ENCODE assay signal across 9 cellular contexts in genomic region chr13:69324109-69324886, GRCh38.
DNase-seq lines count a peak whose midpoint lies in the region; ATAC-seq, FAIRE-seq and TF ChIP-seq lines count a peak whose summit lies in the region.
"Had no signal": no experiment of that assay in that cellular context is flagged by ENCODE, and none has a peak within 500 bp of the region (broad histone marks: within the 10 kb centered on the region; RNA-seq: fewer than 3 reads in every experiment).

No MANE protein-coding gene starts in this region.

- no peaks in the 10 kb centered on the region for H3F3A ChIP-seq in SU-DHL-6 (ENCODE audit: insufficient read depth)

- H3K27me3 ChIP-seq in SU-DHL-6 (ENCODE audit: low read length) = no peaks in the 10 kb centered on the region
- no peaks in the 10 kb centered on the region for H3K27me3 ChIP-seq in right lobe of liver
- H3K27me3 ChIP-seq in aorta (ENCODE audit: control insufficient read depth in 1 of 2, insufficient read depth in 2 of 2, low read length in 1 of 2) = no peaks in the 10 kb centered on the region

- H3K9me3 Mint-ChIP-seq in natural killer cell = peaks cover 9 to 10% of the 10 kb centered on the region in 2 donors

- 0% methylated on average over 2 of the region's 2 CpGs for WGBS in right lobe of liver (ENCODE audit: insufficient coverage, low coverage, low lambda C conversion rate, missing lambda C conversion rate)
- 1 to 2% methylated on average over 2 of the region's 2 CpGs for WGBS in aorta, 2 donors

- DNase-seq in NCI-H146 (lab: John Stamatoyannopoulos, UW) (peak; percentile 53), right lobe of liver (no peak), aorta (no peak), dermis blood vessel endothelial cell (no peak), natural killer cell (no peak)
- DNase-seq: stimulated activated CD4-positive, alpha-beta T cell treated with anti-CD3 and anti-CD28 coated beads, Interleukin-4, amount 100 ng/mL, for 4 hours had no signal

- no peaks in the 10 kb centered on the region for H4K20me1 ChIP-seq in SU-DHL-6 (ENCODE audit: low read depth, low read length)

- H3K4me1 Mint-ChIP-seq in natural killer cell = no peaks in the 10 kb centered on the region

- H3K4me2 ChIP-seq in SU-DHL-6 (ENCODE audit: low read depth, low read length, poor library complexity, severe bottlenecking) = peak overlapping the region; percentile 25

- H2AFZ ChIP-seq in SU-DHL-6 (ENCODE audit: low read depth, low read length, severe bottlenecking) = peak overlapping the region; percentile 91

- no peaks in the 10 kb centered on the region for H3K79me2 ChIP-seq in SU-DHL-6 (ENCODE audit: insufficient read depth, low read length)

- H3K4me3 Mint-ChIP-seq in natural killer cell = no peak overlapping the region

- no peak overlapping the region for H3K27ac Mint-ChIP-seq in natural killer cell

- intact Hi-C loops in right lobe of liver (cut with DNase I) (no loop called here), aorta (cut with DNase I) (no loop called here), natural killer cell (cut with micrococcal nuclease) (no loop called here)

- no peaks in the 10 kb centered on the region for H3K4me1 ChIP-seq in right lobe of liver
- no peaks in the 10 kb centered on the region for H3K4me1 ChIP-seq in aorta (ENCODE audit: control insufficient read depth in 1 of 2, insufficient read depth in 2 of 2, low read length in 2 of 2)

- TF ChIP-seq CTCF in SU-DHL-6 (IDR thresholded peaks at IDR 0.05; ENCODE audit: insufficient read depth, low read length, poor library complexity, severe bottlenecking) (peak; percentile 16), right lobe of liver (IDR thresholded peaks at IDR 0.05) (peak in 3 of 4 donors; percentile 18 to 25 (median 25)), natural killer cell (IDR thresholded peaks at IDR 0.05) (no peak)

- H3K9me2 ChIP-seq in SU-DHL-6 (replicated peaks; ENCODE audit: insufficient read depth, low read length) = no peaks in the 10 kb centered on the region

- no peaks in the 10 kb centered on the region for H3K36me3 ChIP-seq in SU-DHL-6 (ENCODE audit: low read length)
- no peaks in the 10 kb centered on the region for H3K36me3 ChIP-seq in right lobe of liver
- H3K36me3 ChIP-seq in aorta (ENCODE audit: control insufficient read depth in 1 of 2, insufficient read depth in 2 of 2, low read length in 1 of 2) = no peaks in the 10 kb centered on the region

- FAIRE-seq in G401.6 (lab: Jason Lieb, UNC) = peak; percentile 93

- H3K27ac ChIP-seq in SU-DHL-6 (ENCODE audit: low read depth, low read length) = no peak overlapping the region
- H3K27ac ChIP-seq in right lobe of liver = no peak overlapping the region
- H3K27ac ChIP-seq in aorta (ENCODE audit: low read depth in 1 of 2, low read length in 2 of 2) = no peak overlapping the region

- no peaks in the 10 kb centered on the region for H3K36me3 Mint-ChIP-seq in natural killer cell

- H3K9me3 ChIP-seq in SU-DHL-6 (ENCODE audit: insufficient read depth, low read length) (no peaks in the 10 kb centered on the region), right lobe of liver (no peaks in the 10 kb centered on the region), aorta (ENCODE audit: control insufficient read depth, low read length) (no peaks in the 10 kb centered on the region)

- no peaks in the 10 kb centered on the region for H3K27me3 Mint-ChIP-seq in natural killer cell (ENCODE audit: low read depth in 2 of 2)

- peak in 1 of 4 donors; percentile 25 for ATAC-seq in right lobe of liver
- ATAC-seq in aorta (ENCODE audit: low FRiP score) = no peak
- ATAC-seq in natural killer cell = no peak
- ATAC-seq in HG03342 (IDR thresholded peaks at IDR 0.05; ENCODE audit: unreplicated experiment) = no peak

- no peak overlapping the region for H3K4me3 ChIP-seq in SU-DHL-6 (ENCODE audit: insufficient read depth, low read length, poor library complexity, severe bottlenecking)
- no peak overlapping the region for H3K4me3 ChIP-seq in right lobe of liver
- no peak overlapping the region for H3K4me3 ChIP-seq in aorta (ENCODE audit: low read length in 2 of 2)

- no peak for TF ChIP-seq POLR2A in right lobe of liver (IDR thresholded peaks at IDR 0.05)

- H3K9ac ChIP-seq in SU-DHL-6 (ENCODE audit: low read length) = no peak overlapping the region
